In the genomic region with DNA sequence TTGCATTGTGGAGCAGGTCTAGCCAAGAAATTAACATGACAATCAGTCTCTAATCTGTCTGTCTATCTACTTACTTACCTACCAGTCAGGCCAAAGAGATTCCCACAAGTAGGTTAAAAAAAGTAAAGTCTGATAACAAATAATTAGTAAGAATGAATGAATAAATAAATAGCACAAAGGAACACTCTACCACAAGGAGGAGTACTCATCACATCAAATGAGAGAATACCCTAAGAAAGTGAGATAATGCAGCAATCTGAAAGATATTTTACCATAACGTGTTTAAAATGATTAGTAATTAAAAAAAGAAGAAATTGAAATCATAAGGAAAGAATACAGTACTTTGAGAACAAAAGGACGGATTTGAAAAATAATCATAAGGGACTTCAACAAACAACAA, we compare ENCODE assay signal across 18 cellular contexts.
DNase-seq lines count a peak whose midpoint lies in the region; ATAC-seq, FAIRE-seq and TF ChIP-seq lines count a peak whose summit lies in the region.
"Had no signal": no experiment of that assay in that cellular context is flagged by ENCODE, and none has a peak within 500 bp of the region (broad histone marks: within the 10 kb centered on the region; RNA-seq: fewer than 3 reads in every experiment).

No MANE protein-coding gene starts in this region.

- H2BK5ac ChIP-seq in mesenchymal stem cell (ENCODE audit: low read depth, low read length, poor library complexity, severe bottlenecking) = no peak overlapping the region

- POLR2A ChIA-PET in AG04449 (lab: Yijun Ruan, JAX) (no interaction called here), HCT116 (lab: Charles Lee) (no interaction called here)

- H2AFZ ChIP-seq in HCT116 (ENCODE audit: low read depth, low read length, poor library complexity, severe bottlenecking) (no peak overlapping the region), mesenchymal stem cell (ENCODE audit: low read depth, low read length) (no peak overlapping the region)

- no peak for FAIRE-seq in pancreas (lab: Jason Lieb, UNC)

- no TSS peak for BruUV-seq in HCT116 (replicated peaks; lab: Mats Ljungman, UMichigan)

- TF ChIP-seq CTCF in AG04449 (IDR thresholded peaks at IDR 0.05; ENCODE audit: insufficient read depth, low read length, missing control alignments) (peak; percentile 5), HCT116 (IDR thresholded peaks at IDR 0.05 in 2 of 3, conservative IDR thresholded peaks at IDR 0.05 in 1 of 3; ENCODE audit: borderline replicate concordance in 1 of 3, insufficient read depth in 1 of 3, low read depth in 2 of 3, low read length in 2 of 3) (peak in 2 of 3 experiments; percentile 28; a peak in 2 of 6 replicates), pancreas (IDR thresholded peaks at IDR 0.05) (no peak)

- H3K4me3 ChIP-seq in AG04449 (ENCODE audit: low read depth, low read length) (no peak overlapping the region), HCT116 (replicated peaks in 1 of 2; ENCODE audit: low read depth in 1 of 2, low read length in 2 of 2) (no peak overlapping the region), mesenchymal stem cell (ENCODE audit: insufficient read depth in 1 of 2, low read depth in 1 of 2, low read length in 2 of 2) (no peak overlapping the region), pancreas (no peak overlapping the region)

- H4K20me1 ChIP-seq in HCT116 (ENCODE audit: insufficient read depth) = no peaks in the 10 kb centered on the region

- no peak for DNase-seq in AG04449 (ENCODE audit: low read depth, low spot score)
- no peak for DNase-seq in HCT116 (ENCODE audit: low read depth, low spot score)
- DNase-seq in astrocyte of the hippocampus (ENCODE audit: low read depth, low spot score) = peak; percentile 33
- DNase-seq in mesenchymal stem cell = peak; percentile 30
- no peak for DNase-seq in NCI-H1048 (lab: John Stamatoyannopoulos, UW)
- no peak for DNase-seq in activated naive CD4-positive, alpha-beta T cell treated with anti-CD3 and anti-CD28 coated beads, Interleukin-2, amount 50 U/mL, for 16 hours
- DNase-seq in NCI-H82 treated with DMSO at 0.1 percent for 48 hours (lab: John Stamatoyannopoulos, UW; ENCODE audit: unreplicated experiment) = no peak
- DNase-seq in pancreas = no peak
- DNase-seq: activated naive CD8-positive, alpha-beta T cell treated with anti-CD3 and anti-CD28 coated beads for 36 hours; CD8-positive, alpha-beta T cell; hippocampal formation; MV-4-11; NCI-H226; stimulated activated CD4-positive, alpha-beta T cell treated with anti-CD3 and anti-CD28 coated beads, Interleukin-1b, Interleukin-23, amount 100 ng/mL, for 48 hours; T-helper 9 cell had no signal

- H3K9me3 ChIP-seq in HCT116 (ENCODE audit: control insufficient read depth in 1 of 2, insufficient read depth in 1 of 2, low read depth in 1 of 2, low read length in 2 of 2) (no peaks in the 10 kb centered on the region), mesenchymal stem cell (ENCODE audit: control insufficient read depth, low read length) (no peaks in the 10 kb centered on the region), pancreas (no peaks in the 10 kb centered on the region)

- no peak overlapping the region for H2BK12ac ChIP-seq in mesenchymal stem cell (ENCODE audit: low read length in 2 of 2)

- RAD21 ChIA-PET in HCT116 (lab: Charles Lee; ENCODE audit: low non-redundant PET in 1 of 2, low total read pairs in 2 of 2, uncharacterized antibody in 2 of 2, unreplicated experiment in 2 of 2) = no interaction called here

- no peaks in the 10 kb centered on the region for H3K79me2 ChIP-seq in HCT116 (ENCODE audit: insufficient read depth, low read length)

- H2BK15ac ChIP-seq in mesenchymal stem cell (ENCODE audit: low read depth, poor library complexity, severe bottlenecking) = no peak overlapping the region

- no peak overlapping the region for H4K8ac ChIP-seq in mesenchymal stem cell (ENCODE audit: low read length)

- no peak overlapping the region for H3K23ac ChIP-seq in mesenchymal stem cell (ENCODE audit: low read length in 2 of 2)

- no peak overlapping the region for H2AK5ac ChIP-seq in mesenchymal stem cell (ENCODE audit: low read length, severe bottlenecking)

- no peak overlapping the region for H3K14ac ChIP-seq in mesenchymal stem cell (ENCODE audit: low read length in 2 of 2)

- no peak overlapping the region for H3K27ac ChIP-seq in HCT116 (ENCODE audit: low read depth, low read length)
- no peak overlapping the region for H3K27ac ChIP-seq in mesenchymal stem cell (ENCODE audit: low read length, poor library complexity, severe bottlenecking)
- no peak overlapping the region for H3K27ac ChIP-seq in pancreas
- H3K27ac ChIP-seq: HL-60 had no signal

- H3K79me1 ChIP-seq in mesenchymal stem cell (replicated peaks; ENCODE audit: low read length, poor library complexity, severe bottlenecking) = peaks cover 2% of the 10 kb centered on the region

- H3K27me3 ChIP-seq in HCT116 (ENCODE audit: insufficient read depth, low read length) (no peaks in the 10 kb centered on the region), mesenchymal stem cell (ENCODE audit: control insufficient read depth in 1 of 2, insufficient read depth in 1 of 2, low read length in 2 of 2) (no peaks in the 10 kb centered on the region), pancreas (no peaks in the 10 kb centered on the region)

- CTCF ChIA-PET in AG04449 (lab: Yijun Ruan, JAX) = interaction anchor here (0.7 to 3.6 kb wide), 21 partner anchors 8 to 297 kb away, joined by 3 to 86 read pairs (median 4); partner anchors contain the start of gene ESR2
- CTCF ChIA-PET in HCT116 (lab: Charles Lee) = interaction anchor here (1.8 kb wide), 1 partner anchor 264 kb away, joined by 6 read pairs; no protein-coding TSS in a partner anchor

- no peaks in the 10 kb centered on the region for H3K9me2 ChIP-seq in HCT116 (ENCODE audit: insufficient read depth)

- no peak for TF ChIP-seq POLR2A in HCT116 (IDR thresholded peaks at IDR 0.05; ENCODE audit: borderline replicate concordance, extremely low read depth, insufficient read depth, insufficient read length)

- H3K4ac ChIP-seq in mesenchymal stem cell (ENCODE audit: low read depth in 1 of 2, low read length in 2 of 2) = no peak overlapping the region

- no peak overlapping the region for H3K18ac ChIP-seq in mesenchymal stem cell (ENCODE audit: low read depth in 1 of 2, low read length in 2 of 2)

- peak; percentile 50 for TF ChIP-seq RAD21 in HCT116 (IDR thresholded peaks at IDR 0.05; ENCODE audit: low read depth)

- intact Hi-C loops in HCT116 (cut with micrococcal nuclease) (loop anchor here (2.0 kb wide), 1 partner anchor 253 kb away; no protein-coding TSS in a partner anchor), pancreas (cut with DNase I) (no loop called here)

- no peak overlapping the region for H2BK120ac ChIP-seq in mesenchymal stem cell (ENCODE audit: low read depth, low read length)

- H3K9ac ChIP-seq in HCT116 (ENCODE audit: low read length) = no peak overlapping the region
- H3K9ac ChIP-seq in mesenchymal stem cell (ENCODE audit: low read length) = no peak overlapping the region

- WGBS in mesenchymal stem cell = no CpG with 5 or more reads among the region's 2 CpGs
- 79 to 84% methylated on average over 2 of the region's 2 CpGs for WGBS in pancreas, 2 donors

- no peak overlapping the region for H4K91ac ChIP-seq in mesenchymal stem cell (ENCODE audit: low read length)

- no peaks in the 10 kb centered on the region for H3K4me1 ChIP-seq in HCT116 (ENCODE audit: control insufficient read depth in 1 of 2, insufficient read depth in 2 of 2, low read length in 2 of 2)
- H3K4me1 ChIP-seq in mesenchymal stem cell (ENCODE audit: control insufficient read depth, insufficient read depth, low read depth, low read length) = no peaks in the 10 kb centered on the region
- no peaks in the 10 kb centered on the region for H3K4me1 ChIP-seq in pancreas

- H3K4me2 ChIP-seq in HCT116 (ENCODE audit: low read length) (no peak overlapping the region), mesenchymal stem cell (ENCODE audit: low read length, poor library complexity, severe bottlenecking) (no peak overlapping the region)

- no peak for ATAC-seq in HCT116
- no peak for ATAC-seq in pancreas
- ATAC-seq: CD8-positive, alpha-beta T cell; Panc1; stimulated activated memory B cell treated with anti-CD40 and anti-IgM and Interleukin-4, amounts not matched to agents 10 μg/mL and 1 μg/mL and 100 μg/mL, for 72 hours had no signal

- no peaks in the 10 kb centered on the region for H3K36me3 ChIP-seq in HCT116 (ENCODE audit: control insufficient read depth in 1 of 2, insufficient read depth in 2 of 2, low read length in 2 of 2)
- peaks cover 0 to 12% of the 10 kb centered on the region in 2 experiments for H3K36me3 ChIP-seq in mesenchymal stem cell (ENCODE audit: control insufficient read depth in 1 of 2, insufficient read depth in 2 of 2, low read depth in 1 of 2, low read length in 2 of 2)
- H3K36me3 ChIP-seq in pancreas = no peaks in the 10 kb centered on the region

TF ChIP-seq in HCT116, 20 proteins besides CTCF, POLR2A, EP300 and RAD21:
- TF ChIP-seq EZH2phosphoT487 (IDR thresholded peaks at IDR 0.05; ENCODE audit: borderline replicate concordance) (no peak), ELF1 (IDR thresholded peaks at IDR 0.05; ENCODE audit: borderline replicate concordance, low read depth) (no peak), FOSL1 (IDR thresholded peaks at IDR 0.05; ENCODE audit: low read depth) (no peak), SIN3A (IDR thresholded peaks at IDR 0.05; ENCODE audit: low read depth) (no peak)
TF ChIP-seq in HCT116: peak in this region for 0.

Comparison
In these comparisons a context has a peak if more than half of its experiments do, and no peak if none do; other contexts are left out.
1. DNase-seq: peak in astrocyte of the hippocampus (single experiment) and mesenchymal stem cell (single experiment); none in AG04449 (single experiment), HCT116 (single experiment), NCI-H1048 (single experiment), activated naive CD4-positive, alpha-beta T cell treated with anti-CD3 and anti-CD28 coated beads, Interleukin-2, amount 50 U/mL, for 16 hours (single experiment), NCI-H82 treated with DMSO at 0.1 percent for 48 hours (single experiment) and pancreas (0 of 6).
2. CTCF ChIP-seq: peak in AG04449 (single experiment) and HCT116 (2 of 3); none in pancreas (0 of 4).